ENCODE assay signal across 15 cellular contexts in the genomic region with DNA sequence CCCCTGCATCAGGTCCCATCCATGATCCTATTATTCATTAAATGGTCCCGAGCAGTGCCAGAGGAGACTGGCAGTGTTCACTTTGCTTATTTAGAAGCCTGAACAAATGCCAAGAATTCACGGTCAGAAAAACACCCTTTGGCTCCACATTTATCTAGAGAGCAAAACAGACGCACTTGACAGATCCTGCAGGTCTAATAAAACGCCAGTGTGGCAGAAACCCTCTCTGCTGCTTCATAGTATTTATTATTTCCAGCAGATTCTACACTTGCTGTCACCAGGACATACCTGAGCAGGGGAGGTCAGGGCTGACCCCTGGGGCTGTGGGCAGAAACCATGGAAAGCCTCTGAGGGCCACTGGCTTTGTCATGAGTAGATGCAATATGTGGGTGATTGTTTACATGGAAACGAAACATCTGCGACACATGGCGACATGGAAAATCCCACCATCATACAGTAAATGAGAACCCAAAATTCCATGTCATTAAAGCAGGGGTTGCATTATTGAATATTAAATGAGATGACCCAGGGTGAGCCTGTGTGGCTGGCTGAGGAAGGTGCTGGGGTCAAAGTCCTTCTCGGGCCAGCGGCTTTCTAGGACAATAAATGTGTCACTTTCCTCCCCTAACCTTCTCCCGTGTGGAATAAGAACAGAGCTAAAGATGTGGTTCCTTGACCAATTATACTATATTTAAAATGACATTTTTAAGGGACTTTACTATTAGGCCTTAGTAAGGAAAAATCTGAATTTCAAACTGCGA.
DNase-seq lines count a peak whose midpoint lies in the region; ATAC-seq and TF ChIP-seq lines count a peak whose summit lies in the region.
"Had no signal": no experiment of that assay in that cellular context is flagged by ENCODE, and none has a peak within 500 bp of the region (broad histone marks: within the 10 kb centered on the region; RNA-seq: fewer than 3 reads in every experiment).

No MANE protein-coding gene starts in this region.

- H3K4me3 Mint-ChIP-seq in stimulated activated memory B cell treated with anti-CD40 and anti-IgM and Interleukin-4, amounts not matched to agents 10 μg/mL and 1 μg/mL and 100 μg/mL, for 72 hours = no peak overlapping the region
- H3K4me3 Mint-ChIP-seq: activated B cell treated with CpG ODN at 0.5 μM for 24 hours; effector memory CD8-positive, alpha-beta T cell had no signal

- TF ChIP-seq CTCF in right atrium auricular region (IDR thresholded peaks at IDR 0.05) = no peak
- TF ChIP-seq CTCF in parathyroid adenoma (IDR thresholded peaks at IDR 0.05) = no peak

- H3K79me2 ChIP-seq in parathyroid adenoma = no peaks in the 10 kb centered on the region

- DNase-seq in Caki2 (ENCODE audit: low read depth) (peak; percentile 63), SW480 (ENCODE audit: low spot score) (peak; percentile 13), right atrium auricular region (ENCODE audit: low spot score) (no peak), NCI-H510A (lab: John Stamatoyannopoulos, UW) (no peak), posterior cingulate gyrus (no peak)
- DNase-seq in activated CD4-positive, alpha-beta T cell treated with anti-CD3 and anti-CD28 coated beads for 4 hours = no peak
- DNase-seq: activated B cell treated with CpG ODN at 0.5 μM for 24 hours; activated T-cell treated with anti-CD3 and anti-CD28 coated beads for 4 hours; effector memory CD8-positive, alpha-beta T cell; NCI-H82; SIG-M5 had no signal

- in situ Hi-C loops in Caki2 (cut with HindIII; ENCODE audit: low pct_unique_long_range_greater_than_20kb, low sequenced_read_pairs) = loop anchor here (5.0 kb wide), 1 partner anchor 38 kb away; no protein-coding TSS in a partner anchor

- peaks cover 0 to 5% of the 10 kb centered on the region in 2 donors for H3K9me3 ChIP-seq in right atrium auricular region
- no peaks in the 10 kb centered on the region for H3K9me3 ChIP-seq in parathyroid adenoma (ENCODE audit: control insufficient read depth, low read length)
- H3K9me3 ChIP-seq: adrenal gland had no signal

- peaks cover 0 to 31% of the 10 kb centered on the region in 2 donors for H3K4me1 ChIP-seq in right atrium auricular region
- peaks cover 12% of the 10 kb centered on the region for H3K4me1 ChIP-seq in parathyroid adenoma
- H3K4me1 ChIP-seq: adrenal gland had no signal

- H3K9me3 Mint-ChIP-seq in stimulated activated memory B cell treated with anti-CD40 and anti-IgM and Interleukin-4, amounts not matched to agents 10 μg/mL and 1 μg/mL and 100 μg/mL, for 72 hours = peaks cover 4% of the 10 kb centered on the region
- H3K9me3 Mint-ChIP-seq: activated B cell treated with CpG ODN at 0.5 μM for 24 hours; effector memory CD8-positive, alpha-beta T cell had no signal

- H3K27ac ChIP-seq in right atrium auricular region (peak overlapping the region; percentile 83 to 90), parathyroid adenoma (no peak overlapping the region)
- H3K27ac ChIP-seq: adrenal gland had no signal

- no peak overlapping the region for H3K9ac ChIP-seq in parathyroid adenoma

- H3K36me3 ChIP-seq in right atrium auricular region (no peaks in the 10 kb centered on the region), parathyroid adenoma (ENCODE audit: control insufficient read depth, insufficient read depth, low read length) (no peaks in the 10 kb centered on the region)
- H3K36me3 ChIP-seq: adrenal gland had no signal

- no peaks in the 10 kb centered on the region for H3K4me1 Mint-ChIP-seq in stimulated activated memory B cell treated with anti-CD40 and anti-IgM and Interleukin-4, amounts not matched to agents 10 μg/mL and 1 μg/mL and 100 μg/mL, for 72 hours
- H3K4me1 Mint-ChIP-seq: activated B cell treated with CpG ODN at 0.5 μM for 24 hours had no signal

- peak overlapping the region; percentile 69 for H2AFZ ChIP-seq in parathyroid adenoma

- no peaks in the 10 kb centered on the region for H3K36me3 Mint-ChIP-seq in stimulated activated memory B cell treated with anti-CD40 and anti-IgM and Interleukin-4, amounts not matched to agents 10 μg/mL and 1 μg/mL and 100 μg/mL, for 72 hours

- no peak overlapping the region for H3K4me2 ChIP-seq in parathyroid adenoma (ENCODE audit: low read length)

- ATAC-seq in stimulated activated memory B cell treated with anti-CD40 and anti-IgM and Interleukin-4, amounts not matched to agents 10 μg/mL and 1 μg/mL and 100 μg/mL, for 72 hours = no peak
- ATAC-seq: effector memory CD8-positive, alpha-beta T cell; HCT116 had no signal

- H3K27me3 ChIP-seq in right atrium auricular region (no peaks in the 10 kb centered on the region), parathyroid adenoma (ENCODE audit: control insufficient read depth, insufficient read depth, low read length) (no peaks in the 10 kb centered on the region)
- H3K27me3 ChIP-seq: adrenal gland had no signal

- intact Hi-C loops in posterior cingulate gyrus (cut with DNase I) = no loop called here

- no peak overlapping the region for H3K4me3 ChIP-seq in right atrium auricular region
- H3K4me3 ChIP-seq in parathyroid adenoma (ENCODE audit: low read depth, low read length) = no peak overlapping the region
- H3K4me3 ChIP-seq: adrenal gland had no signal

- H3K27me3 Mint-ChIP-seq in stimulated activated memory B cell treated with anti-CD40 and anti-IgM and Interleukin-4, amounts not matched to agents 10 μg/mL and 1 μg/mL and 100 μg/mL, for 72 hours = no peaks in the 10 kb centered on the region
- H3K27me3 Mint-ChIP-seq: activated B cell treated with CpG ODN at 0.5 μM for 24 hours had no signal

- H3K27ac Mint-ChIP-seq in stimulated activated memory B cell treated with anti-CD40 and anti-IgM and Interleukin-4, amounts not matched to agents 10 μg/mL and 1 μg/mL and 100 μg/mL, for 72 hours = no peak overlapping the region
- H3K27ac Mint-ChIP-seq: activated B cell treated with CpG ODN at 0.5 μM for 24 hours; effector memory CD8-positive, alpha-beta T cell had no signal

Comparison
In these comparisons a context has a peak if more than half of its experiments do, and no peak if none do; other contexts are left out.
1. DNase-seq: peak in Caki2 (single experiment) and SW480 (single experiment); none in right atrium auricular region (single experiment), activated CD4-positive, alpha-beta T cell treated with anti-CD3 and anti-CD28 coated beads for 4 hours (0 of 2), NCI-H510A (single experiment) and posterior cingulate gyrus (0 of 10).